In genomic region chr12:76084277-76085158, GRCh38 we compare ENCODE assay signal across 8 cellular contexts. TPM values are rescaled to one million over a fixed set of nuclear protein-coding genes. Genes with fewer than 3 reads are reported as not detected.
DNase-seq lines count a peak whose midpoint lies in the region; ATAC-seq and TF ChIP-seq lines count a peak whose summit lies in the region.

NAP1L1 (minus strand) TSS chr12:76084685; CDS start chr12:76074219, 10,466 bp downstream.

- H3K27me3 ChIP-seq in right atrium auricular region: no peaks in the 10 kb centered on the region
- H3K27me3 ChIP-seq in uterus: no peaks in the 10 kb centered on the region

- TF ChIP-seq CTCF in right atrium auricular region (IDR thresholded peaks at IDR 0.05) (no peak), uterus (IDR thresholded peaks at IDR 0.05) (peak in 1 of 4 experiments; percentile 2)

- H3K27ac ChIP-seq in angular gyrus (ENCODE audit: low read depth, low read length) (peak within 1 kb of the TSS; percentile 92), right atrium auricular region (peak within 1 kb of the TSS; percentile 99 to 100), uterus (peak within 1 kb of the TSS; percentile 91 to 98)

- H3K4me1 Mint-ChIP-seq in T-helper 17 cell: peaks cover 40% of the 10 kb centered on the region

- peaks cover 2% of the 10 kb centered on the region for H3K36me3 Mint-ChIP-seq in T-helper 17 cell (ENCODE audit: low read depth)

- peak within 1 kb of the TSS; percentile 99 for H3K27ac Mint-ChIP-seq in T-helper 17 cell

- ATAC-seq in HG02885 (IDR thresholded peaks at IDR 0.05; ENCODE audit: poor library complexity, unreplicated experiment): peak; percentile 91
- ATAC-seq in T-helper 17 cell: peak; percentile 82

- H3K4me3 Mint-ChIP-seq in T-helper 17 cell: peak within 1 kb of the TSS; percentile 100

- no peaks in the 10 kb centered on the region for H3K27me3 Mint-ChIP-seq in T-helper 17 cell

- H3K4me1 ChIP-seq in right atrium auricular region (peaks cover 0 to 30% of the 10 kb centered on the region in 2 donors), uterus (peaks cover 0 to 6% of the 10 kb centered on the region in 2 donors)

- H3K9me3 ChIP-seq in T-helper 17 cell (ENCODE audit: control insufficient read depth, low read length, poor library complexity, severe bottlenecking): no peaks in the 10 kb centered on the region
- H3K9me3 ChIP-seq in right atrium auricular region: no peaks in the 10 kb centered on the region
- no peaks in the 10 kb centered on the region for H3K9me3 ChIP-seq in uterus

- no peaks in the 10 kb centered on the region for H3K36me3 ChIP-seq in right atrium auricular region
- H3K36me3 ChIP-seq in uterus: no peaks in the 10 kb centered on the region

- TF ChIP-seq POLR2A in GM15510 (IDR thresholded peaks at IDR 0.05; ENCODE audit: borderline replicate concordance, extremely low read depth, insufficient read length) (peak; percentile 94), uterus (IDR thresholded peaks at IDR 0.05) (peak; percentile 90 to 92)

- intact Hi-C loops in uterus (cut with DNase I; ENCODE audit: low total_unique reads): no loop called here

- H3K4me3 ChIP-seq in right atrium auricular region (peak within 1 kb of the TSS; percentile 87 to 93), uterus (peak within 1 kb of the TSS; percentile 72 to 74)

- DNase-seq in NCI-H1694 treated with DMSO at 0.1 percent for 48 hours (lab: John Stamatoyannopoulos, UW): peak; percentile 94
- peak; percentile 89 to 93 (median 91) for DNase-seq in T-helper 17 cell
- DNase-seq in right atrium auricular region (ENCODE audit: low spot score): peak; percentile 97
- peak; percentile 94 for DNase-seq in pulmonary artery endothelial cell (ENCODE audit: low read depth, low spot score)
- DNase-seq in uterus: peak; percentile 97 to 99

RNA-seq across cellular contexts. Expression of gene NAP1L1, which starts in this region (rescaled TPM):
- 100 to 1,000 TPM; 672 to 731 TPM for total RNA-seq in T-helper 17 cell
- total RNA-seq in right atrium auricular region: 100 to 1,000 TPM; 255 to 332 TPM
- 324 and 354 TPM in 2 replicates for total RNA-seq in pulmonary artery endothelial cell
- total RNA-seq in uterus: 100 to 1,000 TPM; 175 to 544 (median 399) TPM

Comparison
In these comparisons a context has a peak if more than half of its experiments do, and no peak if none do; other contexts are left out.
1. Peak in every context shown above with its lines: DNase-seq, ATAC-seq, H3K4me3 ChIP-seq and H3K27ac ChIP-seq.